In genomic region chr17:27091043-27091497, GRCh38 we compare ENCODE assay signal across 1 cellular context.
TF ChIP-seq lines count a peak whose summit lies in the region.

No MANE protein-coding gene starts in this region.

TF ChIP-seq in K562, 482 proteins besides CTCF, POLR2A, EP300 and RAD21 (continued from another document and continues in another):
- TF ChIP-seq NFYB (IDR thresholded peaks at IDR 0.05; ENCODE audit: extremely low read depth, insufficient read length), result no peak
- no peak for TF ChIP-seq MCM5 (IDR thresholded peaks at IDR 0.05; ENCODE audit: low read depth)
- TF ChIP-seq ZNF217 (CRISPR knock-in tag; IDR thresholded peaks at IDR 0.05), result no peak
- TF ChIP-seq, protein P1, sequence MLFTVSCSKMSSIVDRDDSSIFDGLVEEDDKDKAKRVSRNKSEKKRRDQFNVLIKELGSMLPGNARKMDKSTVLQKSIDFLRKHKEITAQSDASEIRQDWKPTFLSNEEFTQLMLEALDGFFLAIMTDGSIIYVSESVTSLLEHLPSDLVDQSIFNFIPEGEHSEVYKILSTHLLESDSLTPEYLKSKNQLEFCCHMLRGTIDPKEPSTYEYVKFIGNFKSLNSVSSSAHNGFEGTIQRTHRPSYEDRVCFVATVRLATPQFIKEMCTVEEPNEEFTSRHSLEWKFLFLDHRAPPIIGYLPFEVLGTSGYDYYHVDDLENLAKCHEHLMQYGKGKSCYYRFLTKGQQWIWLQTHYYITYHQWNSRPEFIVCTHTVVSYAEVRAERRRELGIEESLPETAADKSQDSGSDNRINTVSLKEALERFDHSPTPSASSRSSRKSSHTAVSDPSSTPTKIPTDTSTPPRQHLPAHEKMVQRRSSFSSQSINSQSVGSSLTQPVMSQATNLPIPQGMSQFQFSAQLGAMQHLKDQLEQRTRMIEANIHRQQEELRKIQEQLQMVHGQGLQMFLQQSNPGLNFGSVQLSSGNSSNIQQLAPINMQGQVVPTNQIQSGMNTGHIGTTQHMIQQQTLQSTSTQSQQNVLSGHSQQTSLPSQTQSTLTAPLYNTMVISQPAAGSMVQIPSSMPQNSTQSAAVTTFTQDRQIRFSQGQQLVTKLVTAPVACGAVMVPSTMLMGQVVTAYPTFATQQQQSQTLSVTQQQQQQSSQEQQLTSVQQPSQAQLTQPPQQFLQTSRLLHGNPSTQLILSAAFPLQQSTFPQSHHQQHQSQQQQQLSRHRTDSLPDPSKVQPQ (CRISPR knock-in tag; IDR thresholded peaks at IDR 0.05; ENCODE audit: borderline replicate concordance), result no peak
- TF ChIP-seq LARP7 (IDR thresholded peaks at IDR 0.05), result no peak
- TF ChIP-seq MAFK (IDR thresholded peaks at IDR 0.05; ENCODE audit: low read length), result no peak
- TF ChIP-seq, protein P2, sequence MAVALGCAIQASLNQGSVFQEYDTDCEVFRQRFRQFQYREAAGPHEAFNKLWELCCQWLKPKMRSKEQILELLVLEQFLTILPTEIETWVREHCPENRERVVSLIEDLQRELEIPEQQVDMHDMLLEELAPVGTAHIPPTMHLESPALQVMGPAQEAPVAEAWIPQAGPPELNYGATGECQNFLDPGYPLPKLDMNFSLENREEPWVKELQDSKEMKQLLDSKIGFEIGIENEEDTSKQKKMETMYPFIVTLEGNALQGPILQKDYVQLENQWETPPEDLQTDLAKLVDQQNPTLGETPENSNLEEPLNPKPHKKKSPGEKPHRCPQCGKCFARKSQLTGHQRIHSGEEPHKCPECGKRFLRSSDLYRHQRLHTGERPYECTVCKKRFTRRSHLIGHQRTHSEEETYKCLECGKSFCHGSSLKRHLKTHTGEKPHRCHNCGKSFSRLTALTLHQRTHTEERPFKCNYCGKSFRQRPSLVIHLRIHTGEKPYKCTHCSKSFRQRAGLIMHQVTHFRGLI (CRISPR knock-in tag; IDR thresholded peaks at IDR 0.05), result no peak
- TF ChIP-seq IRF9 (tag; IDR thresholded peaks at IDR 0.05), result no peak
- no peak for TF ChIP-seq BDP1 (IDR thresholded peaks at IDR 0.05; ENCODE audit: insufficient read depth, insufficient read length)
- no peak for TF ChIP-seq CBX8 (IDR thresholded peaks at IDR 0.05; ENCODE audit: borderline replicate concordance, extremely low read depth, low read depth, low read length, poor library complexity, severe bottlenecking)
- TF ChIP-seq ZNF668 (CRISPR knock-in tag; IDR thresholded peaks at IDR 0.05), result no peak
- TF ChIP-seq HNRNPL (IDR thresholded peaks at IDR 0.05; ENCODE audit: low read depth, low read length), result peak; percentile 71
- TF ChIP-seq CREB3L1 (IDR thresholded peaks at IDR 0.05; ENCODE audit: borderline replicate concordance, low read depth), result no peak
- TF ChIP-seq HNRNPK (IDR thresholded peaks at IDR 0.05; ENCODE audit: low read depth, low read length, poor library complexity, severe bottlenecking), result no peak
- TF ChIP-seq ZNF699 (CRISPR knock-in tag; IDR thresholded peaks at IDR 0.05; ENCODE audit: insufficient replicate concordance), result no peak
- no peak for TF ChIP-seq POLR2B (IDR thresholded peaks at IDR 0.05; ENCODE audit: low read depth, partially characterized antibody)
- TF ChIP-seq ZNF354B (CRISPR knock-in tag; IDR thresholded peaks at IDR 0.05), result no peak
- TF ChIP-seq, protein P3, sequence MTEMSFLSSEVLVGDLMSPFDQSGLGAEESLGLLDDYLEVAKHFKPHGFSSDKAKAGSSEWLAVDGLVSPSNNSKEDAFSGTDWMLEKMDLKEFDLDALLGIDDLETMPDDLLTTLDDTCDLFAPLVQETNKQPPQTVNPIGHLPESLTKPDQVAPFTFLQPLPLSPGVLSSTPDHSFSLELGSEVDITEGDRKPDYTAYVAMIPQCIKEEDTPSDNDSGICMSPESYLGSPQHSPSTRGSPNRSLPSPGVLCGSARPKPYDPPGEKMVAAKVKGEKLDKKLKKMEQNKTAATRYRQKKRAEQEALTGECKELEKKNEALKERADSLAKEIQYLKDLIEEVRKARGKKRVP (CRISPR knock-in tag; IDR thresholded peaks at IDR 0.05), result no peak
- no peak for TF ChIP-seq SMARCC2 (IDR thresholded peaks at IDR 0.05; ENCODE audit: low read depth)
- TF ChIP-seq CHCHD3 (CRISPR knock-in tag; IDR thresholded peaks at IDR 0.05), result no peak
- no peak for TF ChIP-seq TRIM28 (IDR thresholded peaks at IDR 0.05)
- no peak for TF ChIP-seq KDM2B (CRISPR knock-in tag; IDR thresholded peaks at IDR 0.05)
- TF ChIP-seq ARID4B (CRISPR knock-in tag; IDR thresholded peaks at IDR 0.05), result 0 out of 2 replicates have a peak, but pooled peaks have one; percentile 16
- TF ChIP-seq TFAP4 (CRISPR knock-in tag; IDR thresholded peaks at IDR 0.05; ENCODE audit: borderline replicate concordance), result peak; percentile 61; the same call in 1 of the 2 replicates
- TF ChIP-seq MED1 (CRISPR knock-in tag; IDR thresholded peaks at IDR 0.05; ENCODE audit: borderline replicate concordance), result 0 out of 2 replicates have a peak, but pooled peaks have one; percentile 7
- no peak for TF ChIP-seq SMC3 (conservative IDR thresholded peaks at IDR 0.05; ENCODE audit: insufficient read depth, low read depth, low read length)
- no peak for TF ChIP-seq SRSF7 (optimal IDR thresholded peaks at IDR 0.05; ENCODE audit: low read depth, low read length)
- no peak for TF ChIP-seq BACH1 (tag; IDR thresholded peaks at IDR 0.05)
- no peak for TF ChIP-seq ZNF253 (CRISPR knock-in tag; conservative IDR thresholded peaks at IDR 0.05)
- TF ChIP-seq SPI1 (IDR thresholded peaks at IDR 0.05; ENCODE audit: borderline replicate concordance, low read depth, low read length), result no peak
- no peak for TF ChIP-seq MEF2A (IDR thresholded peaks at IDR 0.05; ENCODE audit: control insufficient read depth, low read depth, low read length)
- TF ChIP-seq NR3C1 (CRISPR knock-in tag; IDR thresholded peaks at IDR 0.05), result no peak
- no peak for TF ChIP-seq HEY1 (CRISPR knock-in tag; IDR thresholded peaks at IDR 0.05; ENCODE audit: borderline replicate concordance)
- TF ChIP-seq, protein P4, sequence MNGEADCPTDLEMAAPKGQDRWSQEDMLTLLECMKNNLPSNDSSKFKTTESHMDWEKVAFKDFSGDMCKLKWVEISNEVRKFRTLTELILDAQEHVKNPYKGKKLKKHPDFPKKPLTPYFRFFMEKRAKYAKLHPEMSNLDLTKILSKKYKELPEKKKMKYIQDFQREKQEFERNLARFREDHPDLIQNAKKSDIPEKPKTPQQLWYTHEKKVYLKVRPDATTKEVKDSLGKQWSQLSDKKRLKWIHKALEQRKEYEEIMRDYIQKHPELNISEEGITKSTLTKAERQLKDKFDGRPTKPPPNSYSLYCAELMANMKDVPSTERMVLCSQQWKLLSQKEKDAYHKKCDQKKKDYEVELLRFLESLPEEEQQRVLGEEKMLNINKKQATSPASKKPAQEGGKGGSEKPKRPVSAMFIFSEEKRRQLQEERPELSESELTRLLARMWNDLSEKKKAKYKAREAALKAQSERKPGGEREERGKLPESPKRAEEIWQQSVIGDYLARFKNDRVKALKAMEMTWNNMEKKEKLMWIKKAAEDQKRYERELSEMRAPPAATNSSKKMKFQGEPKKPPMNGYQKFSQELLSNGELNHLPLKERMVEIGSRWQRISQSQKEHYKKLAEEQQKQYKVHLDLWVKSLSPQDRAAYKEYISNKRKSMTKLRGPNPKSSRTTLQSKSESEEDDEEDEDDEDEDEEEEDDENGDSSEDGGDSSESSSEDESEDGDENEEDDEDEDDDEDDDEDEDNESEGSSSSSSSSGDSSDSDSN (IDR thresholded peaks at IDR 0.05; ENCODE audit: borderline replicate concordance in 1 of 2, low read depth in 2 of 2, low read length in 2 of 2), result no peak
- TF ChIP-seq, protein P5, sequence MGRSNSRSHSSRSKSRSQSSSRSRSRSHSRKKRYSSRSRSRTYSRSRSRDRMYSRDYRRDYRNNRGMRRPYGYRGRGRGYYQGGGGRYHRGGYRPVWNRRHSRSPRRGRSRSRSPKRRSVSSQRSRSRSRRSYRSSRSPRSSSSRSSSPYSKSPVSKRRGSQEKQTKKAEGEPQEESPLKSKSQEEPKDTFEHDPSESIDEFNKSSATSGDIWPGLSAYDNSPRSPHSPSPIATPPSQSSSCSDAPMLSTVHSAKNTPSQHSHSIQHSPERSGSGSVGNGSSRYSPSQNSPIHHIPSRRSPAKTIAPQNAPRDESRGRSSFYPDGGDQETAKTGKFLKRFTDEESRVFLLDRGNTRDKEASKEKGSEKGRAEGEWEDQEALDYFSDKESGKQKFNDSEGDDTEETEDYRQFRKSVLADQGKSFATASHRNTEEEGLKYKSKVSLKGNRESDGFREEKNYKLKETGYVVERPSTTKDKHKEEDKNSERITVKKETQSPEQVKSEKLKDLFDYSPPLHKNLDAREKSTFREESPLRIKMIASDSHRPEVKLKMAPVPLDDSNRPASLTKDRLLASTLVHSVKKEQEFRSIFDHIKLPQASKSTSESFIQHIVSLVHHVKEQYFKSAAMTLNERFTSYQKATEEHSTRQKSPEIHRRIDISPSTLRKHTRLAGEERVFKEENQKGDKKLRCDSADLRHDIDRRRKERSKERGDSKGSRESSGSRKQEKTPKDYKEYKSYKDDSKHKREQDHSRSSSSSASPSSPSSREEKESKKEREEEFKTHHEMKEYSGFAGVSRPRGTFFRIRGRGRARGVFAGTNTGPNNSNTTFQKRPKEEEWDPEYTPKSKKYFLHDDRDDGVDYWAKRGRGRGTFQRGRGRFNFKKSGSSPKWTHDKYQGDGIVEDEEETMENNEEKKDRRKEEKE (IDR thresholded peaks at IDR 0.05; ENCODE audit: borderline replicate concordance in 1 of 2, control insufficient read depth in 1 of 2, low read depth in 2 of 2, low read length in 1 of 2), result 0 out of 4 replicates have a peak, but pooled peaks of 1 of the 2 experiments have one; percentile 12
- no peak for TF ChIP-seq ZNF507 (tag; conservative IDR thresholded peaks at IDR 0.05)
- TF ChIP-seq PTRF (tag; IDR thresholded peaks at IDR 0.05), result no peak
- no peak for TF ChIP-seq NFE2 (IDR thresholded peaks at IDR 0.05; ENCODE audit: low read depth)
- TF ChIP-seq CCAR2 (IDR thresholded peaks at IDR 0.05; ENCODE audit: low read depth, low read length), result no peak
- peak in 1 of 2 experiments; percentile 9; a peak in 1 of 4 replicates for TF ChIP-seq SIN3A (IDR thresholded peaks at IDR 0.05; ENCODE audit: borderline replicate concordance in 2 of 2, control insufficient read depth in 1 of 2, low read depth in 2 of 2, low read length in 2 of 2)
- TF ChIP-seq SNAPC5 (CRISPR knock-in tag; IDR thresholded peaks at IDR 0.05), result no peak
